ENCODE assay signal across 25 cellular contexts in the genomic region with DNA sequence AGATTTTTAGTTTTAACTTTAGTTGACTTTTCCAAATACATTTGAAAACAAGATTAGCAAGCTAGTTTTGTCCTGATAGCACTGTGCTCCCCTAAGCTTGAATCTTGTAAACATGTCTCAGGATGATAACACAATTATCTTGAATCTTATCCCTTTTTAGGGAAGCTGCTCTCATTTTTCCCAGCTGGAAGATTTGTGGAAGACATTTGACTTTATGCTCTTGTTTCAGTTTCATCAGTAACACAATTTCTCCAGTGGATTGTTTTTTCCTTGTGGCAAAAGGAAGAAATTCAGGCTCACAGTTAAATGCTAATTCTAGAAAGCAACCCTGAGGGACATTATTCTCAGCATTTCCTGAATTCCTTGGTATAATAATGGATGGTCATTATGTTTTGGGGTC.
DNase-seq lines count a peak whose midpoint lies in the region; ATAC-seq and TF ChIP-seq lines count a peak whose summit lies in the region.
"Had no signal": no experiment of that assay in that cellular context is flagged by ENCODE, and none has a peak within 500 bp of the region (broad histone marks: within the 10 kb centered on the region; RNA-seq: fewer than 3 reads in every experiment).

No MANE protein-coding gene starts in this region.

- H2BK15ac ChIP-seq in mesendoderm (replicated peaks; ENCODE audit: low read depth), result no peak overlapping the region

- H3K4me3 ChIP-seq in gastroesophageal sphincter, result no peak overlapping the region
- no peak overlapping the region for H3K4me3 ChIP-seq in mesendoderm (ENCODE audit: low read length)
- H3K4me3 ChIP-seq: left lung, prostate gland, stomach had no signal

- no peaks in the 10 kb centered on the region for H3K36me3 Mint-ChIP-seq in progenitor cell of endocrine pancreas (ENCODE audit: insufficient read depth)
- H3K36me3 Mint-ChIP-seq: activated naive CD8-positive, alpha-beta T cell treated with anti-CD3 and anti-CD28 coated beads, Interleukin-2, amount 10 ng/mL, durations not matched to agents 7 days and 5 days had no signal

- no peak overlapping the region for H2BK120ac ChIP-seq in mesendoderm (ENCODE audit: low read depth, low read length)

- H2AK5ac ChIP-seq in mesendoderm (ENCODE audit: low read length), result no peak overlapping the region

- H3K27ac Mint-ChIP-seq in progenitor cell of endocrine pancreas, result no peak overlapping the region
- H3K27ac Mint-ChIP-seq: activated CD4-positive, alpha-beta T cell treated with anti-CD3 and anti-CD28 coated beads for 36 hours; activated naive CD8-positive, alpha-beta T cell treated with anti-CD3 and anti-CD28 coated beads, Interleukin-2, amount 10 ng/mL, durations not matched to agents 7 days and 5 days; T-helper 17 cell had no signal

- in situ Hi-C loops in GM13976 (cut with MboI; ENCODE audit: low sequenced_read_pairs, unreplicated experiment), result no loop called here

- no peaks in the 10 kb centered on the region for H3K9me3 ChIP-seq in gastroesophageal sphincter
- H3K9me3 ChIP-seq: BE2C, left lung, prostate gland, SK-N-SH, stomach had no signal

- no peaks in the 10 kb centered on the region for H3K79me1 ChIP-seq in mesendoderm (ENCODE audit: low read length)

- H3K4me2 ChIP-seq in mesendoderm (ENCODE audit: low read length), result no peak overlapping the region
- H3K4me2 ChIP-seq: SK-N-SH had no signal

- TF ChIP-seq EP300 in gastroesophageal sphincter (IDR thresholded peaks at IDR 0.05), result no peak

- no peak overlapping the region for H4K8ac ChIP-seq in mesendoderm (ENCODE audit: low read depth, low read length)

- H3K27me3 ChIP-seq in gastroesophageal sphincter (no peaks in the 10 kb centered on the region), mesendoderm (ENCODE audit: insufficient read depth, low read length, poor library complexity) (no peaks in the 10 kb centered on the region)
- H3K27me3 ChIP-seq: BE2C, left lung, stomach had no signal

- H3K9ac ChIP-seq in mesendoderm (ENCODE audit: low read length), result no peak overlapping the region
- H3K9ac ChIP-seq: SK-N-SH had no signal

- H3K36me3 ChIP-seq in gastroesophageal sphincter, result no peaks in the 10 kb centered on the region
- H3K36me3 ChIP-seq in mesendoderm (ENCODE audit: control insufficient read depth, insufficient read depth, low read length), result no peaks in the 10 kb centered on the region
- H3K36me3 ChIP-seq: BE2C, left lung, prostate gland, stomach had no signal

- TF ChIP-seq POLR2A in gastroesophageal sphincter (IDR thresholded peaks at IDR 0.05), result no peak

- H3K27ac ChIP-seq in gastroesophageal sphincter (no peak overlapping the region), mesendoderm (ENCODE audit: low read depth, low read length) (no peak overlapping the region)
- H3K27ac ChIP-seq: left lung, prostate gland, RWPE1 had no signal

- H3K4ac ChIP-seq in mesendoderm (ENCODE audit: low read depth, low read length), result no peak overlapping the region

- no peak overlapping the region for H3K18ac ChIP-seq in mesendoderm (ENCODE audit: low read length)

- DNase-seq in GM13976 (ENCODE audit: low spot score) (peak; percentile 1), amniotic epithelial cell (ENCODE audit: low read depth) (peak; percentile 33), progenitor cell of endocrine pancreas (ENCODE audit: low spot score, unreplicated experiment) (no peak), NCI-H526 treated with DMSO at 0.1 percent for 48 hours (lab: John Stamatoyannopoulos, UW) (no peak), NCI-H2171 treated with DMSO at 0.1 percent for 48 hours (lab: John Stamatoyannopoulos, UW) (no peak), mesendoderm (no peak), NCI-H1048 (lab: John Stamatoyannopoulos, UW) (no peak)
- DNase-seq: activated CD4-positive, alpha-beta T cell treated with anti-CD3 and anti-CD28 coated beads for 36 hours; activated effector memory CD4-positive, alpha-beta T cell treated with anti-CD3 and anti-CD28 coated beads, Interleukin-2, amount 50 U/mL, for 16 hours; activated naive CD8-positive, alpha-beta T cell treated with anti-CD3 and anti-CD28 coated beads, Interleukin-2, amount 10 ng/mL, durations not matched to agents 7 days and 5 days; BE2C; DMS79 treated with DMSO at 0.1 percent for 48 hours; effector CD4-positive, alpha-beta T cell; Kasumi-1; left lung; NCI-H187 treated with DMSO at 0.1 percent for 48 hours; NCI-H2227 treated with DMSO at 0.1 percent for 48 hours; SK-N-SH; stomach; T-helper 17 cell; trophoblast cell had no signal

- H3K27me3 Mint-ChIP-seq in progenitor cell of endocrine pancreas, result peaks cover 11% of the 10 kb centered on the region

- no peak for ATAC-seq in gastroesophageal sphincter
- ATAC-seq: activated CD4-positive, alpha-beta T cell treated with anti-CD3 and anti-CD28 coated beads for 36 hours; left lung; T-helper 17 cell had no signal

- no peaks in the 10 kb centered on the region for H3K9me3 Mint-ChIP-seq in progenitor cell of endocrine pancreas (ENCODE audit: low read depth)
- H3K9me3 Mint-ChIP-seq: neural crest cell had no signal

- H3K79me2 ChIP-seq in mesendoderm (ENCODE audit: control insufficient read depth, insufficient read depth, low read length), result no peaks in the 10 kb centered on the region

- H3K4me1 Mint-ChIP-seq in progenitor cell of endocrine pancreas (ENCODE audit: low read depth), result peaks cover 9% of the 10 kb centered on the region

- H3K56ac ChIP-seq in mesendoderm (ENCODE audit: low read length), result no peak overlapping the region

- no peak overlapping the region for H3K23ac ChIP-seq in mesendoderm (ENCODE audit: low read length)

- no peak overlapping the region for H2BK5ac ChIP-seq in mesendoderm (ENCODE audit: low read length)

- H3K4me3 Mint-ChIP-seq in progenitor cell of endocrine pancreas (ENCODE audit: low read depth), result no peak overlapping the region
- H3K4me3 Mint-ChIP-seq: activated CD4-positive, alpha-beta T cell treated with anti-CD3 and anti-CD28 coated beads for 36 hours; activated naive CD8-positive, alpha-beta T cell treated with anti-CD3 and anti-CD28 coated beads, Interleukin-2, amount 10 ng/mL, durations not matched to agents 7 days and 5 days; neural crest cell; T-helper 17 cell had no signal

- TF ChIP-seq CTCF in GM13976 (IDR thresholded peaks at IDR 0.05; ENCODE audit: borderline replicate concordance, control extremely low read depth, extremely low read depth, insufficient read depth, missing control alignments) (no peak), gastroesophageal sphincter (IDR thresholded peaks at IDR 0.05) (peak in 3 of 4 experiments; percentile 5 to 43 (median 41)), progenitor cell of endocrine pancreas (IDR thresholded peaks at IDR 0.05; ENCODE audit: unreplicated experiment) (peak; percentile 11)

- H3K4me1 ChIP-seq in gastroesophageal sphincter (peaks cover 0 to 32% (median 0%) of the 10 kb centered on the region in 3 donors), mesendoderm (ENCODE audit: control insufficient read depth, low read depth, low read length) (no peaks in the 10 kb centered on the region)
- H3K4me1 ChIP-seq: BE2C, prostate gland had no signal

- no peak overlapping the region for H4K5ac ChIP-seq in mesendoderm (ENCODE audit: low read length)

Comparison
In these comparisons a context has a peak if more than half of its experiments do, and no peak if none do; other contexts are left out.
1. DNase-seq: peak in GM13976 (single experiment) and amniotic epithelial cell (single experiment); none in progenitor cell of endocrine pancreas (single experiment), NCI-H526 treated with DMSO at 0.1 percent for 48 hours (single experiment), NCI-H2171 treated with DMSO at 0.1 percent for 48 hours (single experiment), mesendoderm (single experiment) and NCI-H1048 (single experiment).